8 cellular contexts compared by ENCODE assay signal in genomic region chr16:85316321-85316919, GRCh38.
DNase-seq lines count a peak whose midpoint lies in the region; ATAC-seq and TF ChIP-seq lines count a peak whose summit lies in the region.

No MANE protein-coding gene starts in this region.

- CTCF ChIA-PET in A673 (lab: Charles Lee), result interaction anchor here (0.6 kb wide), 1 partner anchor 206 kb away, joined by 4 read pairs; no protein-coding TSS in a partner anchor

- peaks cover 43% of the 10 kb centered on the region for H3K27me3 Mint-ChIP-seq in nephron progenitor cell (ENCODE audit: low read depth, poor library complexity)

- no TSS peak for BruUV-seq in A673 (replicated peaks; lab: Mats Ljungman, UMichigan)

- H3K27ac Mint-ChIP-seq in nephron progenitor cell, result peak overlapping the region; percentile 90

- no peaks in the 10 kb centered on the region for H3K36me3 Mint-ChIP-seq in nephron progenitor cell (ENCODE audit: low read depth)

- H3K4me3 ChIP-seq in A673 (ENCODE audit: low read depth, low read length, poor library complexity, severe bottlenecking), result no peak overlapping the region

- no peak overlapping the region for H3K27ac ChIP-seq in A673 (ENCODE audit: low read depth, low read length, poor library complexity, severe bottlenecking)

- intact Hi-C loops in A673 (cut with micrococcal nuclease; ENCODE audit: unreplicated experiment), result no loop called here

- POLR2A ChIA-PET in A673 (lab: Charles Lee; ENCODE audit: low non-redundant PET), result no interaction called here

- peaks cover 30% of the 10 kb centered on the region for H3K4me1 ChIP-seq in A673 (ENCODE audit: insufficient read depth, low read length, poor library complexity, severe bottlenecking)

- TF ChIP-seq CTCF in A673 (conservative IDR thresholded peaks at IDR 0.05; ENCODE audit: low read depth, low read length), result peak; percentile 78
- TF ChIP-seq CTCF in GM10266 (IDR thresholded peaks at IDR 0.05; ENCODE audit: control insufficient read depth, insufficient read depth, low read depth, missing control alignments), result peak; percentile 72
- peak; percentile 89 for TF ChIP-seq CTCF in nephron progenitor cell (IDR thresholded peaks at IDR 0.05)

- no peak for ATAC-seq in GM18517 (IDR thresholded peaks at IDR 0.05; ENCODE audit: unreplicated experiment)
- no peak for ATAC-seq in GM21423 (IDR thresholded peaks at IDR 0.05; ENCODE audit: unreplicated experiment)

- H3K9me3 ChIP-seq in A673 (ENCODE audit: low read depth, low read length, poor library complexity, severe bottlenecking), result no peaks in the 10 kb centered on the region

- H3K9me3 Mint-ChIP-seq in nephron progenitor cell, result no peaks in the 10 kb centered on the region

- peaks cover 64% of the 10 kb centered on the region for H3K4me1 Mint-ChIP-seq in nephron progenitor cell

- peak; percentile 65 for DNase-seq in A673 (ENCODE audit: low spot score)
- peak; percentile 69 for DNase-seq in GM10266 (ENCODE audit: extremely low spot score)
- peak; percentile 35 for DNase-seq in NCI-H1694 treated with DMSO at 0.1 percent for 48 hours (lab: John Stamatoyannopoulos, UW)
- peak; percentile 53 to 64 for DNase-seq in activated CD4-positive, alpha-beta T cell treated with anti-CD3 and anti-CD28 coated beads, Interleukin-2, amount 50 U/mL, for 48 hours
- DNase-seq in fibroblast of gingiva (ENCODE audit: low read depth), result peak; percentile 39
- peak; percentile 85 for DNase-seq in nephron progenitor cell

- H3K4me3 Mint-ChIP-seq in nephron progenitor cell, result no peak overlapping the region

- no peaks in the 10 kb centered on the region for H3K36me3 ChIP-seq in A673 (ENCODE audit: insufficient read depth, low read length, poor library complexity, severe bottlenecking)

- H3K27me3 ChIP-seq in A673 (replicated peaks; ENCODE audit: insufficient read depth, low read depth, low read length, poor library complexity), result no peaks in the 10 kb centered on the region

Comparison
In these comparisons a context has a peak if more than half of its experiments do, and no peak if none do; other contexts are left out.
1. DNase-seq: peak in every context shown above with its lines; median percentile 85 in nephron progenitor cell; 69 in GM10266; 65 in A673; 58 in activated CD4-positive, alpha-beta T cell treated with anti-CD3 and anti-CD28 coated beads, Interleukin-2, amount 50 U/mL, for 48 hours; 39 in fibroblast of gingiva; 35 in NCI-H1694 treated with DMSO at 0.1 percent for 48 hours.